1 cellular context compared by ENCODE assay signal in genomic region chr15:40379853-40380252, GRCh38.
TF ChIP-seq lines count a peak whose summit lies in the region.

No MANE protein-coding gene starts in this region.

TF ChIP-seq in GM23338, 12 proteins besides CTCF, POLR2A, EP300 and RAD21 (continued from another document):
- no peak for TF ChIP-seq ZNF462 (CRISPR knock-in tag; IDR thresholded peaks at IDR 0.05)
- no peak for TF ChIP-seq JUNB (IDR thresholded peaks at IDR 0.05; ENCODE audit: unreplicated experiment)
- TF ChIP-seq EZH2phosphoT487 (IDR thresholded peaks at IDR 0.05; ENCODE audit: unreplicated experiment): no peak
- TF ChIP-seq ETS1 (IDR thresholded peaks at IDR 0.05): no peak
- no peak for TF ChIP-seq ZNF114 (CRISPR knock-in tag; IDR thresholded peaks at IDR 0.05)
- TF ChIP-seq ZNF331 (CRISPR knock-in tag; IDR thresholded peaks at IDR 0.05; ENCODE audit: low read depth): no peak
- TF ChIP-seq EZH2 (IDR thresholded peaks at IDR 0.05; ENCODE audit: low read depth, unreplicated experiment): no peak
- TF ChIP-seq NANOG (IDR thresholded peaks at IDR 0.05; ENCODE audit: borderline replicate concordance): no peak
- no peak for TF ChIP-seq REST (IDR thresholded peaks at IDR 0.05; ENCODE audit: unreplicated experiment)
